In genomic region chr9:69758981-69759477, GRCh38 we compare ENCODE assay signal across 8 cellular contexts. TPM values are rescaled to one million over a fixed set of nuclear protein-coding genes. Genes with fewer than 3 reads are reported as not detected.
A peak's percentile ranks its signal among the peaks of the same experiment; 100 is the strongest.
DNase-seq lines count a peak whose midpoint lies in the region; ATAC-seq and TF ChIP-seq lines count a peak whose summit lies in the region.

No MANE protein-coding gene starts in this region.

- peaks cover 27% of the 10 kb centered on the region for H3K4me1 Mint-ChIP-seq in activated CD4-positive, alpha-beta memory T cell treated with anti-CD3 and anti-CD28 coated beads for 36 hours (ENCODE audit: low read depth)

- peaks cover 13% of the 10 kb centered on the region for H3K36me3 Mint-ChIP-seq in activated CD4-positive, alpha-beta memory T cell treated with anti-CD3 and anti-CD28 coated beads for 36 hours

- in situ Hi-C loops in gastrocnemius medialis (cut with MboI; ENCODE audit: low sequenced_read_pairs in 4 of 4): loop anchor here in 1 of 4 donors (25.0 kb wide), 1 partner anchor 503 kb away; the partner anchor contains the start of gene SMC5

- H3K4me3 ChIP-seq in heart right ventricle: peak overlapping the region; percentile 72 to 97 (median 84)
- H3K4me3 ChIP-seq in gastrocnemius medialis: peak overlapping the region; percentile 75 to 87 (median 77)

- H3K36me3 ChIP-seq in heart right ventricle: no peaks in the 10 kb centered on the region
- H3K36me3 ChIP-seq in gastrocnemius medialis: no peaks in the 10 kb centered on the region

- ATAC-seq in HG03135 (IDR thresholded peaks at IDR 0.05; ENCODE audit: unreplicated experiment): peak; percentile 1
- ATAC-seq in heart right ventricle: peak in 2 of 8 donors; percentile 8 to 10
- ATAC-seq in gastrocnemius medialis: peak; percentile 11 to 27

- H3K27me3 ChIP-seq in heart right ventricle (no peaks in the 10 kb centered on the region), gastrocnemius medialis (no peaks in the 10 kb centered on the region)

- CTCF ChIA-PET in activated CD4-positive, alpha-beta memory T cell treated with anti-CD3 and anti-CD28 coated beads for 36 hours (lab: Charles Lee): interaction anchor here (0.8 to 1.1 kb wide), 3 partner anchors 86 to 724 kb away, joined by 3 to 4 read pairs (median 3); partner anchors contain the start of genes APBA1 and FXN

- H3K4me3 Mint-ChIP-seq in activated CD4-positive, alpha-beta memory T cell treated with anti-CD3 and anti-CD28 coated beads for 36 hours: peak overlapping the region; percentile 92

- no peak for TF ChIP-seq CTCF in heart right ventricle (IDR thresholded peaks at IDR 0.05)
- TF ChIP-seq CTCF in gastrocnemius medialis (IDR thresholded peaks at IDR 0.05 in 4 of 5, conservative IDR thresholded peaks at IDR 0.05 in 1 of 5): no peak

- peak; percentile 43 for DNase-seq in NCI-H2227 treated with DMSO at 0.1 percent for 48 hours (lab: John Stamatoyannopoulos, UW)
- DNase-seq in NCI-H2227 (lab: John Stamatoyannopoulos, UW; ENCODE audit: unreplicated experiment): no peak
- no peak for DNase-seq in activated CD4-positive, alpha-beta memory T cell treated with anti-CD3 and anti-CD28 coated beads for 36 hours
- no peak for DNase-seq in heart right ventricle
- no peak for DNase-seq in gastrocnemius medialis
- no peak for DNase-seq in HuH-7.5 (ENCODE audit: low spot score)
- DNase-seq in stimulated activated CD4-positive, alpha-beta T cell treated with anti-CD3 and anti-CD28 coated beads, Interleukin-1b, Interleukin-23, amount 100 ng/mL, for 48 hours: no peak

- H3K27me3 Mint-ChIP-seq in activated CD4-positive, alpha-beta memory T cell treated with anti-CD3 and anti-CD28 coated beads for 36 hours: no peaks in the 10 kb centered on the region

- intact Hi-C loops in activated CD4-positive, alpha-beta memory T cell treated with anti-CD3 and anti-CD28 coated beads for 36 hours (cut with micrococcal nuclease): loop anchor here (1.0 to 10.0 kb wide), 7 partner anchors 38 to 653 kb away; partner anchors contain the start of gene KLF9
- intact Hi-C loops in heart right ventricle (cut with DNase I): loop anchor here in 5 of 10 donors (2.0 to 10.0 kb wide), 6 partner anchors 86 to 496 kb away; partner anchors contain the start of genes APBA1 (in 5 of the 5) and SMC5 (in 1 of the 5)
- intact Hi-C loops in gastrocnemius medialis (cut with DNase I; ENCODE audit: low total_unique reads): loop anchor here (1.0 to 10.0 kb wide), 4 partner anchors 86 to 846 kb away; no protein-coding TSS in a partner anchor

- H3K27ac ChIP-seq in heart right ventricle (peak overlapping the region; percentile 86 to 99 (median 98)), gastrocnemius medialis (peak overlapping the region; percentile 92 to 98 (median 94))

- H3K9me3 Mint-ChIP-seq in activated CD4-positive, alpha-beta memory T cell treated with anti-CD3 and anti-CD28 coated beads for 36 hours: no peaks in the 10 kb centered on the region

- WGBS in heart right ventricle, 2 donors: 0 to 1% methylated on average over 8 of the region's 8 CpGs

- H3K9me3 ChIP-seq in heart right ventricle: no peaks in the 10 kb centered on the region
- no peaks in the 10 kb centered on the region for H3K9me3 ChIP-seq in gastrocnemius medialis

- POLR2A ChIA-PET in activated CD4-positive, alpha-beta memory T cell treated with anti-CD3 and anti-CD28 coated beads for 36 hours (lab: Charles Lee): interaction anchor here (0.7 to 1.0 kb wide), 3 partner anchors 12 to 27 kb away, joined by 3 to 4 read pairs (median 3); no protein-coding TSS in a partner anchor

- H3K27ac Mint-ChIP-seq in activated CD4-positive, alpha-beta memory T cell treated with anti-CD3 and anti-CD28 coated beads for 36 hours: peak overlapping the region; percentile 89

- H3K4me1 ChIP-seq in heart right ventricle (peaks cover 0 to 45% (median 25%) of the 10 kb centered on the region in 9 donors), gastrocnemius medialis (peaks cover 31 to 41% of the 10 kb centered on the region in 2 donors)

- no peak for TF ChIP-seq POLR2A in gastrocnemius medialis (IDR thresholded peaks at IDR 0.05)

RNA-seq across cellular contexts. Expression of gene PTAR1, which starts 0.8 kb away (rescaled TPM):
- total RNA-seq in activated CD4-positive, alpha-beta memory T cell treated with anti-CD3 and anti-CD28 coated beads for 36 hours: 10 to 100 TPM; 37.0 to 37.3 TPM
- 10 to 100 TPM; 21.8 to 30.2 (median 24.3) TPM for total RNA-seq in heart right ventricle
- 1 to 10 TPM; 3.9 to 6.4 TPM for polyA plus RNA-seq in heart right ventricle
- 10 to 100 TPM; 26.5 to 52.4 (median 40.6) TPM for total RNA-seq in gastrocnemius medialis
